Comparison of ENCODE assay signal across 8 cellular contexts in genomic region chr13:37059136-37059847, GRCh38. TPM values are rescaled to one million over a fixed set of nuclear protein-coding genes. Genes with fewer than 3 reads are reported as not detected.
DNase-seq lines count a peak whose midpoint lies in the region; ATAC-seq and TF ChIP-seq lines count a peak whose summit lies in the region.

TSS of gene SUPT20H (minus strand) at chr13:37059688. CDS start at chr13:37051490, 8,198 bp downstream.

- peaks cover 37% of the 10 kb centered on the region for H3K4me1 Mint-ChIP-seq in activated CD4-positive, alpha-beta T cell treated with anti-CD3 and anti-CD28 coated beads, Interleukin-2, amount 10 ng/mL, durations not matched to agents 7 days and 5 days

- POLR2A ChIA-PET in activated CD4-positive, alpha-beta T cell treated with anti-CD3 and anti-CD28 coated beads, Interleukin-2, amount 10 ng/mL, durations not matched to agents 7 days and 5 days (lab: Charles Lee) = no interaction called here

- H3K36me3 Mint-ChIP-seq in activated CD4-positive, alpha-beta T cell treated with anti-CD3 and anti-CD28 coated beads, Interleukin-2, amount 10 ng/mL, durations not matched to agents 7 days and 5 days (ENCODE audit: low read depth) = peaks cover 25% of the 10 kb centered on the region

- H3K27me3 Mint-ChIP-seq in activated CD4-positive, alpha-beta T cell treated with anti-CD3 and anti-CD28 coated beads, Interleukin-2, amount 10 ng/mL, durations not matched to agents 7 days and 5 days = peaks cover 2% of the 10 kb centered on the region

- peak within 1 kb of the TSS; percentile 94 for H3K4me3 Mint-ChIP-seq in activated CD4-positive, alpha-beta T cell treated with anti-CD3 and anti-CD28 coated beads, Interleukin-2, amount 10 ng/mL, durations not matched to agents 7 days and 5 days

- peak within 1 kb of the TSS; percentile 99 for H3K27ac Mint-ChIP-seq in activated CD4-positive, alpha-beta T cell treated with anti-CD3 and anti-CD28 coated beads, Interleukin-2, amount 10 ng/mL, durations not matched to agents 7 days and 5 days

- H3K27ac ChIP-seq in coronary artery = peak within 1 kb of the TSS; percentile 73 to 88

- no peaks in the 10 kb centered on the region for H3K9me3 Mint-ChIP-seq in activated CD4-positive, alpha-beta T cell treated with anti-CD3 and anti-CD28 coated beads, Interleukin-2, amount 10 ng/mL, durations not matched to agents 7 days and 5 days

- peak within 1 kb of the TSS; percentile 81 for H3K4me3 ChIP-seq in coronary artery

- peak; percentile 38 to 94 (median 88) for DNase-seq in C1 segment of cervical spinal cord (lab: John Stamatoyannopoulos, UW)
- DNase-seq in NCI-H69 (lab: John Stamatoyannopoulos, UW) = peak; percentile 92
- DNase-seq in activated CD4-positive, alpha-beta T cell treated with anti-CD3 and anti-CD28 coated beads, Interleukin-2, amount 10 ng/mL, durations not matched to agents 7 days and 5 days = peak; percentile 92
- peak; percentile 95 for DNase-seq in coronary artery (ENCODE audit: low spot score)
- peak; percentile 98 for DNase-seq in left kidney (ENCODE audit: low read depth, low spot score)
- DNase-seq in stimulated activated CD4-positive, alpha-beta T cell treated with anti-CD3 and anti-CD28 coated beads, Interleukin-1b, Interleukin-23, amount 100 ng/mL, for 48 hours = peak; percentile 92

- TF ChIP-seq CTCF in coronary artery (IDR thresholded peaks at IDR 0.05) = no peak

- ATAC-seq in GM19328 (IDR thresholded peaks at IDR 0.05; ENCODE audit: unreplicated experiment) (peak; percentile 98), HG03469 (IDR thresholded peaks at IDR 0.05; ENCODE audit: unreplicated experiment) (peak; percentile 93)

- CTCF ChIA-PET in activated CD4-positive, alpha-beta T cell treated with anti-CD3 and anti-CD28 coated beads, Interleukin-2, amount 10 ng/mL, durations not matched to agents 7 days and 5 days (lab: Charles Lee) = no interaction called here

RNA-seq across cellular contexts. Expression of gene SUPT20H, which starts in this region (rescaled TPM):
- total RNA-seq in activated CD4-positive, alpha-beta T cell treated with anti-CD3 and anti-CD28 coated beads, Interleukin-2, amount 10 ng/mL, durations not matched to agents 7 days and 5 days = 10 to 100 TPM; 74.1 to 79.8 TPM

Comparison
In these comparisons a context has a peak if more than half of its experiments do, and no peak if none do; other contexts are left out.
1. Peak in every context shown above with its lines: DNase-seq, ATAC-seq, H3K4me3 ChIP-seq and H3K27ac ChIP-seq.